In genomic region chr17:33401253-33401652, GRCh38 we compare ENCODE assay signal across 21 cellular contexts.
A peak's percentile ranks its signal among the peaks of the same experiment; 100 is the strongest.
DNase-seq lines count a peak whose midpoint lies in the region; ATAC-seq, FAIRE-seq and TF ChIP-seq lines count a peak whose summit lies in the region.
"Had no signal": no experiment of that assay in that cellular context is flagged by ENCODE, and none has a peak within 500 bp of the region (broad histone marks: within the 10 kb centered on the region; RNA-seq: fewer than 3 reads in every experiment).

No MANE protein-coding gene starts in this region.

- no peak for TF ChIP-seq EP300 in H1 (IDR thresholded peaks at IDR 0.05; ENCODE audit: borderline replicate concordance in 1 of 2, low read depth in 2 of 2, low read length in 2 of 2)

- no peaks in the 10 kb centered on the region for H3K9me3 ChIP-seq in H1 (ENCODE audit: insufficient read depth in 2 of 2, low read depth in 1 of 2, low read length in 1 of 2)
- no peaks in the 10 kb centered on the region for H3K9me3 ChIP-seq in neuronal stem cell (replicated peaks in 1 of 2; ENCODE audit: control insufficient read depth in 2 of 2, insufficient read depth in 1 of 2, low read depth in 1 of 2, low read length in 2 of 2)
- H3K9me3 ChIP-seq in trophoblast cell (ENCODE audit: insufficient read depth, low read depth, low read length), result peaks cover 1% of the 10 kb centered on the region
- H3K9me3 ChIP-seq: BLaER1 had no signal

- no peak overlapping the region for H4K12ac ChIP-seq in trophoblast cell (ENCODE audit: low read depth, low read length)

- H2BK20ac ChIP-seq in H1 (ENCODE audit: low read length), result no peak overlapping the region

- TF ChIP-seq POLR2A in H1 (IDR thresholded peaks at IDR 0.05; ENCODE audit: control extremely low read depth in 1 of 2, low read depth in 2 of 2, low read length in 2 of 2), result no peak

- H3K27ac ChIP-seq in H1 (ENCODE audit: low read depth, low read length) (no peak overlapping the region), neuronal stem cell (replicated peaks; ENCODE audit: low read length) (no peak overlapping the region), trophoblast cell (ENCODE audit: low read depth, low read length) (no peak overlapping the region)
- H3K27ac ChIP-seq: 22Rv1, BLaER1 had no signal

- H3K4ac ChIP-seq in H1 (replicated peaks; ENCODE audit: insufficient read length, low read depth, low read length), result no peak overlapping the region
- H3K4ac ChIP-seq in neuronal stem cell (ENCODE audit: low read length), result no peak overlapping the region
- H3K4ac ChIP-seq in trophoblast cell (ENCODE audit: low read depth, low read length), result no peak overlapping the region

- H2BK12ac ChIP-seq in H1 (ENCODE audit: low read depth, low read length) (no peak overlapping the region), neuronal stem cell (ENCODE audit: low read length) (no peak overlapping the region), trophoblast cell (ENCODE audit: low read length) (no peak overlapping the region)

- DNase-seq in NCI-H82 (lab: John Stamatoyannopoulos, UW) (peak; percentile 14), NCI-H82 treated with DMSO at 0.1 percent for 48 hours (lab: John Stamatoyannopoulos, UW; ENCODE audit: unreplicated experiment) (no peak), H1 (ENCODE audit: low read depth in 1 of 2, low spot score in 2 of 2) (no peak), neuronal stem cell (ENCODE audit: low spot score) (no peak), germinal center (ENCODE audit: low spot score) (no peak), trophoblast cell (no peak)
- DNase-seq: CD4-positive, alpha-beta T cell; CD8-positive, alpha-beta memory T cell; DMS 273 treated with DMSO at 0.1 percent for 48 hours; EL; GDM1; GOT3; H7 had no signal

- ATAC-seq in HG03025 (IDR thresholded peaks at IDR 0.05; ENCODE audit: low FRiP score, unreplicated experiment), result no peak
- ATAC-seq: GM12878, HCT116 had no signal

- no peak overlapping the region for H3K56ac ChIP-seq in H1 (replicated peaks; ENCODE audit: insufficient read length, low read depth, low read length)

- H3K27me3 ChIP-seq in H1 (replicated peaks in 1 of 4; ENCODE audit: control insufficient read depth in 3 of 4, extremely low read depth in 1 of 4, insufficient read depth in 3 of 4, low read length in 3 of 4), result 0 out of 7 replicates have a peak, but pooled peaks cover 0 to 2% (median 1%) of the 10 kb centered on the region in 4 experiments
- H3K27me3 ChIP-seq in neuronal stem cell (ENCODE audit: control insufficient read depth in 3 of 3, insufficient read depth in 3 of 3, low read depth in 1 of 3, low read length in 3 of 3), result no peaks in the 10 kb centered on the region
- H3K27me3 ChIP-seq in trophoblast cell (ENCODE audit: insufficient read depth, low read length), result no peaks in the 10 kb centered on the region
- H3K27me3 ChIP-seq: BLaER1 had no signal

- H3K36me3 ChIP-seq in H1 (ENCODE audit: control insufficient read depth in 2 of 4, insufficient read depth in 4 of 4, low read length in 3 of 4) (no peaks in the 10 kb centered on the region), neuronal stem cell (replicated peaks in 1 of 2; ENCODE audit: control insufficient read depth in 2 of 2, insufficient read depth in 2 of 2, low read length in 2 of 2) (no peaks in the 10 kb centered on the region), trophoblast cell (ENCODE audit: control insufficient read depth in 1 of 2, insufficient read depth in 2 of 2, low read length in 2 of 2) (no peaks in the 10 kb centered on the region)
- H3K36me3 ChIP-seq: BLaER1 had no signal

- WGBS in H1 (ENCODE audit: extremely low coverage in 1 of 2, insufficient coverage in 1 of 2, insufficient read length in 1 of 2, insufficient replicate concordance in 2 of 2, low coverage in 1 of 2, low lambda C conversion rate in 2 of 2, missing lambda C conversion rate in 1 of 2), 2 experiments, result 94% methylated on average over 2 of the region's 2 CpGs; no CpG with 5 or more reads in 1 of the 2 experiments
- no CpG with 5 or more reads among the region's 2 CpGs for WGBS in neuronal stem cell (ENCODE audit: extremely low coverage in 2 of 2, insufficient read length in 2 of 2, insufficient replicate concordance in 1 of 2), 2 donors
- WGBS in trophoblast cell (ENCODE audit: extremely low coverage, insufficient coverage, insufficient read length), result no CpG with 5 or more reads among the region's 2 CpGs

- H2BK15ac ChIP-seq in H1 (ENCODE audit: low read length) (no peak overlapping the region), neuronal stem cell (ENCODE audit: low read length) (no peak overlapping the region)

- H4K91ac ChIP-seq in H1 (replicated peaks; ENCODE audit: insufficient read length, low read length), result no peak overlapping the region
- H4K91ac ChIP-seq in neuronal stem cell (ENCODE audit: low read depth, low read length, poor library complexity), result no peak overlapping the region
- H4K91ac ChIP-seq in trophoblast cell (ENCODE audit: low read depth, low read length), result no peak overlapping the region

- no peak overlapping the region for H3K4me3 ChIP-seq in H1 (ENCODE audit: extremely low read depth in 1 of 4, insufficient read depth in 2 of 4, low read depth in 3 of 4, low read length in 4 of 4)
- no peak overlapping the region for H3K4me3 ChIP-seq in neuronal stem cell (ENCODE audit: low read length in 2 of 2)
- H3K4me3 ChIP-seq in trophoblast cell (ENCODE audit: low read depth, low read length), result no peak overlapping the region
- H3K4me3 ChIP-seq: BLaER1, GM12878 had no signal

- no peak overlapping the region for H3K23ac ChIP-seq in H1 (ENCODE audit: insufficient read length)
- H3K23ac ChIP-seq in neuronal stem cell (ENCODE audit: low read depth, low read length, poor library complexity), result no peak overlapping the region
- H3K23ac ChIP-seq in trophoblast cell (ENCODE audit: low read length), result no peak overlapping the region

- peak in 1 of 3 experiments; percentile 11; a peak in 1 of 4 replicates for TF ChIP-seq CTCF in H1 (IDR thresholded peaks at IDR 0.05; ENCODE audit: control extremely low read depth in 1 of 3, insufficient read depth in 1 of 3, low read depth in 1 of 3, low read length in 3 of 3)

- no peak overlapping the region for H2AFZ ChIP-seq in H1 (ENCODE audit: low read length)
- H2AFZ ChIP-seq in neuronal stem cell (ENCODE audit: low read length), result no peak overlapping the region
- no peak overlapping the region for H2AFZ ChIP-seq in trophoblast cell (ENCODE audit: insufficient read depth, low read length, poor library complexity)

- H2BK120ac ChIP-seq in H1 (replicated peaks; ENCODE audit: low read depth, low read length) (no peak overlapping the region), neuronal stem cell (ENCODE audit: low read depth, low read length) (no peak overlapping the region), trophoblast cell (ENCODE audit: insufficient read depth, low read length, poor library complexity) (no peak overlapping the region)

- H4K20me1 ChIP-seq in H1 (replicated peaks in 1 of 2; ENCODE audit: control insufficient read depth in 1 of 2, insufficient read depth in 2 of 2, low read length in 2 of 2), result no peaks in the 10 kb centered on the region
- H4K20me1 ChIP-seq: BLaER1 had no signal

- H3K9ac ChIP-seq in H1 (replicated peaks in 1 of 4; ENCODE audit: extremely low read depth in 1 of 4, low read depth in 3 of 4, low read length in 3 of 4) (no peak overlapping the region), neuronal stem cell (ENCODE audit: low read depth, low read length, poor library complexity) (no peak overlapping the region), trophoblast cell (ENCODE audit: low read length) (no peak overlapping the region)
- H3K9ac ChIP-seq: BLaER1 had no signal

- no peak overlapping the region for H3K4me2 ChIP-seq in H1 (ENCODE audit: insufficient read depth in 1 of 2, low read depth in 2 of 2, low read length in 2 of 2)
- no peak overlapping the region for H3K4me2 ChIP-seq in neuronal stem cell (ENCODE audit: insufficient read depth, low read length, poor library complexity, severe bottlenecking)
- H3K4me2 ChIP-seq in trophoblast cell (ENCODE audit: low read length), result no peak overlapping the region
- H3K4me2 ChIP-seq: BLaER1 had no signal

- H2AK5ac ChIP-seq in H1 (ENCODE audit: low read depth, low read length), result no peak overlapping the region
- no peak overlapping the region for H2AK5ac ChIP-seq in neuronal stem cell (ENCODE audit: low read depth, low read length)
- H2AK5ac ChIP-seq in trophoblast cell (ENCODE audit: low read length), result no peak overlapping the region

- H3K18ac ChIP-seq in H1 (ENCODE audit: extremely low read depth, low read length) (no peak overlapping the region), neuronal stem cell (ENCODE audit: low read length) (no peak overlapping the region), trophoblast cell (ENCODE audit: low read length) (no peak overlapping the region)

- H4K5ac ChIP-seq in H1 (ENCODE audit: insufficient read length, low read depth, low read length), result no peak overlapping the region

- no peaks in the 10 kb centered on the region for H3K4me1 ChIP-seq in H1 (replicated peaks in 1 of 4; ENCODE audit: control insufficient read depth in 3 of 4, insufficient read depth in 4 of 4, low read length in 3 of 4)
- no peaks in the 10 kb centered on the region for H3K4me1 ChIP-seq in neuronal stem cell (ENCODE audit: control insufficient read depth in 2 of 2, insufficient read depth in 1 of 2, low read depth in 1 of 2, low read length in 2 of 2)
- no peaks in the 10 kb centered on the region for H3K4me1 ChIP-seq in trophoblast cell (ENCODE audit: control insufficient read depth in 1 of 2, insufficient read depth in 2 of 2, low read length in 2 of 2)
- H3K4me1 ChIP-seq: BLaER1 had no signal

- H3K14ac ChIP-seq in H1 (ENCODE audit: insufficient read length) (no peak overlapping the region), neuronal stem cell (ENCODE audit: low read length) (peak overlapping the region; percentile 51), trophoblast cell (ENCODE audit: low read length) (no peak overlapping the region)

- POLR2A ChIA-PET in H1 (lab: Charles Lee; ENCODE audit: partially characterized antibody), result no interaction called here

- H3K79me2 ChIP-seq in H1 (ENCODE audit: control insufficient read depth in 1 of 2, insufficient read depth in 2 of 2, low read length in 2 of 2) (no peaks in the 10 kb centered on the region), trophoblast cell (ENCODE audit: control insufficient read depth, insufficient read depth, low read length, poor library complexity) (no peaks in the 10 kb centered on the region)

- no peaks in the 10 kb centered on the region; the same call in 1 of the 2 replicates for H3K23me2 ChIP-seq in H1 (ENCODE audit: low read depth, low read length)

- TF ChIP-seq RAD21 in H1 (IDR thresholded peaks at IDR 0.05 in 1 of 2, conservative IDR thresholded peaks at IDR 0.05 in 1 of 2; ENCODE audit: low read depth in 2 of 2, low read length in 2 of 2), result peak; percentile 19 to 23; a peak in 2 of 4 replicates

- no peak overlapping the region for H2BK5ac ChIP-seq in H1 (ENCODE audit: low read depth, low read length)
- no peak overlapping the region for H2BK5ac ChIP-seq in neuronal stem cell (ENCODE audit: low read length)
- no peak overlapping the region for H2BK5ac ChIP-seq in trophoblast cell (ENCODE audit: low read depth, low read length, poor library complexity)

- CTCF ChIA-PET in H1 (lab: Charles Lee; ENCODE audit: partially characterized antibody), result interaction anchor here (0.7 to 1.0 kb wide), 4 partner anchors 9 to 117 kb away, joined by 3 read pairs; no protein-coding TSS in a partner anchor

- no peak for FAIRE-seq in H1 (lab: Jason Lieb, UNC)
- FAIRE-seq: A204.1, D721Med, GM12878, GM19239 had no signal

- H3K79me1 ChIP-seq in H1 (ENCODE audit: low read depth, low read length), result no peaks in the 10 kb centered on the region
- no peaks in the 10 kb centered on the region for H3K79me1 ChIP-seq in neuronal stem cell (ENCODE audit: low read depth, low read length)
- no peaks in the 10 kb centered on the region for H3K79me1 ChIP-seq in trophoblast cell (ENCODE audit: low read length)

- no peak overlapping the region for H4K8ac ChIP-seq in H1 (ENCODE audit: extremely low read depth, insufficient read depth, low read length)
- H4K8ac ChIP-seq in neuronal stem cell (ENCODE audit: low read depth, low read length), result no peak overlapping the region
- no peak overlapping the region for H4K8ac ChIP-seq in trophoblast cell (ENCODE audit: low read depth, low read length)
